Comparison of ENCODE assay signal across 35 cellular contexts in genomic region chr1:35518183-35518582, GRCh38. TPM values are rescaled to one million over a fixed set of nuclear protein-coding genes. Genes with fewer than 3 reads are reported as not detected.
DNase-seq lines count a peak whose midpoint lies in the region; ATAC-seq, FAIRE-seq and TF ChIP-seq lines count a peak whose summit lies in the region.
"Had no signal": no experiment of that assay in that cellular context is flagged by ENCODE, and none has a peak within 500 bp of the region (broad histone marks: within the 10 kb centered on the region; RNA-seq: fewer than 3 reads in every experiment).

No MANE protein-coding gene starts in this region.

- 93% methylated on average over 3 of the region's 3 CpGs for WGBS in SK-N-SH (ENCODE audit: low lambda C conversion rate)
- WGBS in K562 (ENCODE audit: insufficient coverage, low coverage, missing lambda C conversion rate) = 92% methylated on average over 3 of the region's 3 CpGs

- TF ChIP-seq EP300 in SK-N-SH (IDR thresholded peaks at IDR 0.05; ENCODE audit: borderline replicate concordance in 1 of 2, low read depth in 1 of 2, low read length in 1 of 2) (no peak), K562 (IDR thresholded peaks at IDR 0.05; ENCODE audit: low read length) (no peak)

- TF ChIP-seq RAD21 in SK-N-SH (IDR thresholded peaks at IDR 0.05; ENCODE audit: low read length) (no peak), K562 (CRISPR knock-in tag; conservative IDR thresholded peaks at IDR 0.05 in 1 of 2, IDR thresholded peaks at IDR 0.05 in 1 of 2) (no peak)

- no peaks in the 10 kb centered on the region for H3K27me3 Mint-ChIP-seq in CD14-positive monocyte (ENCODE audit: low read depth in 3 of 3)
- H3K27me3 Mint-ChIP-seq: B cell; CD4-positive, alpha-beta memory T cell; CD4-positive, alpha-beta T cell; CD4-positive, CD25-positive, alpha-beta regulatory T cell; CD8-positive, alpha-beta memory T cell had no signal

- H3K9ac ChIP-seq in SK-N-SH = no peak overlapping the region
- H3K9ac ChIP-seq in K562 (ENCODE audit: insufficient read depth in 1 of 2, low read depth in 2 of 2, low read length in 2 of 2) = no peak overlapping the region
- H3K9ac ChIP-seq: BLaER1; BLaER1 treated with 17β-estradiol and CSF1 and Interleukin-3, amounts not matched to agents 10 nM and 100 nM had no signal

- no peak for DNase-seq in SK-N-SH
- DNase-seq in K562 (ENCODE audit: extremely low read depth in 1 of 4, low spot score in 3 of 4) = no peak
- DNase-seq in CD14-positive monocyte (ENCODE audit: low spot score) = no peak
- DNase-seq in substantia nigra (lab: John Stamatoyannopoulos, UW) = no peak
- DNase-seq: 8988T; ACHN; AML-193; BE2C; C1 segment of cervical spinal cord; Caco-2; Calu3; CD4-positive, alpha-beta memory T cell; CD4-positive, alpha-beta T cell; CD4-positive, CD25-positive, alpha-beta regulatory T cell; CD8-positive, alpha-beta memory T cell; CD8-positive, alpha-beta T cell; COR-L47; DMS 273 treated with DMSO at 0.1 percent for 48 hours; DMS153; DMS53; DMS79; DMS79 treated with DMSO at 0.1 percent for 48 hours; DND-41; EL had no signal

- CTCF ChIA-PET in SK-N-SH (lab: Yijun Ruan, JAX) = interaction anchor here (0.9 kb wide), 1 partner anchor 15 kb away, joined by 3 read pairs; no protein-coding TSS in a partner anchor
- CTCF ChIA-PET in HEK293 (lab: Yijun Ruan, JAX) = interaction anchor here (0.6 kb wide), 1 partner anchor 1504 kb away, joined by 6 read pairs; no protein-coding TSS in a partner anchor
- CTCF ChIA-PET in K562 (lab: Yijun Ruan, JAX; ENCODE audit: low intra/inter-chr PET ratio) = no interaction called here

- H3F3A ChIP-seq in SK-N-SH (replicated peaks; ENCODE audit: insufficient read depth) = no peaks in the 10 kb centered on the region

- ATAC-seq in SK-N-SH treated with all-trans-retinoic acid at 6 μM for 48 hours (no peak), K562 (no peak)
- ATAC-seq: A549; CD8-positive, alpha-beta T cell had no signal

- no TSS peak for BruUV-seq in K562 (replicated peaks; lab: Mats Ljungman, UMichigan)

- no peaks in the 10 kb centered on the region for H3K27me3 ChIP-seq in SK-N-SH (ENCODE audit: insufficient read depth)
- H3K27me3 ChIP-seq in K562 (ENCODE audit: control insufficient read depth in 2 of 2, insufficient read depth in 2 of 2, low read length in 2 of 2) = no peaks in the 10 kb centered on the region
- H3K27me3 ChIP-seq: BE2C; BLaER1; BLaER1 treated with 17β-estradiol and CSF1 and Interleukin-3, amounts not matched to agents 10 nM and 100 nM had no signal

- H3K27ac Mint-ChIP-seq in CD14-positive monocyte = no peak overlapping the region
- H3K27ac Mint-ChIP-seq: B cell; CD4-positive, CD25-positive, alpha-beta regulatory T cell; CD8-positive, alpha-beta T cell had no signal

- H3K4me1 ChIP-seq in SK-N-SH (ENCODE audit: control insufficient read depth in 1 of 2, insufficient read depth in 2 of 2, low read depth in 1 of 2, low read length in 1 of 2) = no peaks in the 10 kb centered on the region
- no peaks in the 10 kb centered on the region for H3K4me1 ChIP-seq in HEK293 (ENCODE audit: control insufficient read depth, insufficient read depth, low read length)
- H3K4me1 ChIP-seq in K562 (replicated peaks in 1 of 2; ENCODE audit: control insufficient read depth in 2 of 2, insufficient read depth in 2 of 2, low read length in 2 of 2) = peaks cover 0 to 4% of the 10 kb centered on the region in 2 experiments; a peak in 2 of 5 replicates
- H3K4me1 ChIP-seq: A549; BE2C; BLaER1; BLaER1 treated with 17β-estradiol and CSF1 and Interleukin-3, amounts not matched to agents 10 nM and 100 nM; Caco-2 had no signal

- POLR2A ChIA-PET in SK-N-SH (lab: Yijun Ruan, JAX) (no interaction called here), HEK293 (lab: Yijun Ruan, JAX) (no interaction called here), K562 (lab: Yijun Ruan, JAX) (interaction anchor here (0.9 kb wide), 1 partner anchor 251 kb away, joined by 3 read pairs; no protein-coding TSS in a partner anchor)

- H3K36me3 ChIP-seq in SK-N-SH (replicated peaks in 1 of 2; ENCODE audit: control insufficient read depth in 1 of 2, insufficient read depth in 2 of 2, low read length in 1 of 2) = peaks cover 0 to 10% of the 10 kb centered on the region in 2 experiments
- no peaks in the 10 kb centered on the region for H3K36me3 ChIP-seq in HEK293 (ENCODE audit: control insufficient read depth in 2 of 2, insufficient read depth in 1 of 2, low read length in 2 of 2)
- no peaks in the 10 kb centered on the region; the same call in 2 of the 3 replicates for H3K36me3 ChIP-seq in K562 (ENCODE audit: control insufficient read depth, insufficient read depth, low read length)
- H3K36me3 ChIP-seq: BE2C had no signal

- H3K79me2 ChIP-seq in SK-N-SH (ENCODE audit: insufficient read depth) (peaks cover 67% of the 10 kb centered on the region), K562 (ENCODE audit: control insufficient read depth, insufficient read depth, low read length) (peaks cover 15% of the 10 kb centered on the region; the same call in 2 of the 3 replicates)

- TF ChIP-seq POLR2A in K562 (conservative IDR thresholded peaks at IDR 0.05) = no peak

- H3K27ac ChIP-seq in SK-N-SH (ENCODE audit: low read depth in 2 of 2, low read length in 1 of 2) = no peak overlapping the region
- H3K27ac ChIP-seq in HEK293 (ENCODE audit: extremely low read depth, low read depth, low read length) = no peak overlapping the region
- no peak overlapping the region for H3K27ac ChIP-seq in K562 (ENCODE audit: extremely low read depth, low read depth, low read length)
- H3K27ac ChIP-seq in substantia nigra (ENCODE audit: low read depth, low read length, poor library complexity, severe bottlenecking) = no peak overlapping the region
- H3K27ac ChIP-seq: 22Rv1; A549; BLaER1; BLaER1 treated with 17β-estradiol and CSF1 and Interleukin-3, amounts not matched to agents 10 nM and 100 nM; C4-2B had no signal

- H4K20me1 ChIP-seq in SK-N-SH (ENCODE audit: insufficient read depth) (peaks cover 16% of the 10 kb centered on the region; the same call in 1 of the 2 replicates), K562 (replicated peaks; ENCODE audit: control insufficient read depth, insufficient read depth, low read length) (no peaks in the 10 kb centered on the region)
- H4K20me1 ChIP-seq: BLaER1 treated with 17β-estradiol and CSF1 and Interleukin-3, amounts not matched to agents 10 nM and 100 nM had no signal

- no peaks in the 10 kb centered on the region for H3K4me1 Mint-ChIP-seq in CD14-positive monocyte

- H3K9me3 Mint-ChIP-seq in CD14-positive monocyte = peaks cover 17 to 32% (median 25%) of the 10 kb centered on the region in 7 donors

- TF ChIP-seq CTCF in SK-N-SH (IDR thresholded peaks at IDR 0.05) (no peak), HEK293 (tag by site-specific recombination; IDR thresholded peaks at IDR 0.05) (no peak), K562 (IDR thresholded peaks at IDR 0.05 in 2 of 3, conservative IDR thresholded peaks at IDR 0.05 in 1 of 3; ENCODE audit: insufficient read depth in 2 of 3, low read depth in 1 of 3, low read length in 3 of 3) (no peak), CD14-positive monocyte (IDR thresholded peaks at IDR 0.05) (no peak)

- no peaks in the 10 kb centered on the region for H3K9me2 ChIP-seq in SK-N-SH

- H3K9me1 ChIP-seq in K562 (ENCODE audit: control insufficient read depth, insufficient read depth, low read length) = no peaks in the 10 kb centered on the region

- H3K4me2 ChIP-seq in SK-N-SH = no peak overlapping the region
- H3K4me2 ChIP-seq in K562 (ENCODE audit: insufficient read depth, low read length) = no peak overlapping the region
- H3K4me2 ChIP-seq: A549; BLaER1; BLaER1 treated with 17β-estradiol and CSF1 and Interleukin-3, amounts not matched to agents 10 nM and 100 nM had no signal

- FAIRE-seq in K562 (lab: Jason Lieb, UNC) = no peak
- FAIRE-seq: A204.1, A549, D721Med had no signal

- intact Hi-C loops in K562 (cut with micrococcal nuclease) = no loop called here
- intact Hi-C loops in CD14-positive monocyte (cut with micrococcal nuclease) = no loop called here

- H3K4me3 ChIP-seq in SK-N-SH (ENCODE audit: low read depth in 2 of 2, low read length in 1 of 2) (no peak overlapping the region), HEK293 (ENCODE audit: low read depth, low read length) (no peak overlapping the region), K562 (no peak overlapping the region)
- H3K4me3 ChIP-seq: A549; BLaER1; BLaER1 treated with 17β-estradiol and CSF1 and Interleukin-3, amounts not matched to agents 10 nM and 100 nM had no signal

- H3K9me3 ChIP-seq in SK-N-SH (peaks cover 7% of the 10 kb centered on the region; the same call in 1 of the 2 replicates), HEK293 (ENCODE audit: control insufficient read depth, insufficient read depth, low read depth, low read length) (no peaks in the 10 kb centered on the region), K562 (replicated peaks; ENCODE audit: control insufficient read depth, insufficient read depth, low read depth, low read length) (no peaks in the 10 kb centered on the region)
- H3K9me3 ChIP-seq: BE2C, Caco-2 had no signal

- no peak overlapping the region for H3K4me3 Mint-ChIP-seq in CD14-positive monocyte
- H3K4me3 Mint-ChIP-seq: B cell; CD4-positive, alpha-beta T cell; CD8-positive, alpha-beta memory T cell; CD8-positive, alpha-beta T cell had no signal

- peaks cover 19 to 35% of the 10 kb centered on the region in 2 donors for H3K36me3 Mint-ChIP-seq in CD14-positive monocyte

- in situ Hi-C loops in K562 (cut with MboI) = no loop called here

- H2AFZ ChIP-seq in SK-N-SH (ENCODE audit: low read depth) = no peak overlapping the region
- H2AFZ ChIP-seq in K562 (ENCODE audit: low read depth, low read length) = no peak overlapping the region

RNA-seq across cellular contexts. Expression of gene KIAA0319L, which starts 39.0 kb away (rescaled TPM):
- polyA plus RNA-seq in SK-N-SH (2012; rRNA removed) = 51.9 and 63.2 TPM in 2 replicates
- polyA plus RNA-seq in SK-N-SH (2012; cell fraction: cytosol; rRNA removed) = 47.0 and 47.9 TPM in 2 replicates
- 92.9 and 108 TPM in 2 replicates for polyA plus RNA-seq in SK-N-SH (2012; cell fraction: nucleus; rRNA removed)
- 218 and 257 TPM in 2 replicates for total RNA-seq in K562 (2011; cell fraction: chromatin; rRNA removed; ENCODE audit: low replicate concordance)
- total RNA-seq in K562 (2011; cell fraction: nucleolus; rRNA removed) = 151 and 178 TPM in 2 replicates
- 203 and 242 TPM in 2 replicates for total RNA-seq in K562 (2011; cell fraction: nucleoplasm; rRNA removed)
- total RNA-seq in K562 (2014; rRNA removed) = 22.7 and 26.9 TPM in 2 replicates
- total RNA-seq in K562 (2014; rRNA removed; fragmentation: Illumina TruSeq; extraction: Trizol) = 29.3 and 30.2 TPM in 2 replicates
- total RNA-seq in K562 (2015; rRNA removed; fragmentation: Illumina TruSeq; extraction: Trizol) = 25.0 and 27.4 TPM in 2 replicates
- 32.7 and 33.2 TPM in 2 replicates for total RNA-seq in K562 (2021)
- 51.7 and 66.5 TPM in 2 replicates for polyA plus RNA-seq in K562 (2011; rRNA removed)
- polyA plus RNA-seq in K562 (2011; cell fraction: cytosol; rRNA removed) = 29.9 and 48.2 TPM in 2 replicates
- 76.5 and 77.3 TPM in 2 replicates for polyA plus RNA-seq in K562 (2011; cell fraction: nucleus; rRNA removed)
- 29.4 and 50.6 TPM in 2 replicates for polyA plus RNA-seq in K562 (2012)
- polyA plus RNA-seq in K562 (2014; fragmentation: Illumina TruSeq; extraction: Trizol) = 32.2 and 40.1 TPM in 2 replicates
- 1 to 10 TPM; 2.4 to 5.9 TPM for polyA plus RNA-seq in K562 (2014; fragmentation: Nextera tagmentation; extraction: Ambion mirVana)
- 23.4 and 28.5 TPM in 2 replicates for polyA plus RNA-seq in K562 (2014; rRNA removed)
- 84.3 and 87.6 TPM in 2 replicates for polyA minus RNA-seq in K562 (2011; rRNA and poly(A)+ RNA removed)
- polyA minus RNA-seq in K562 (2011; cell fraction: cytosol; rRNA and poly(A)+ RNA removed) = 28.8 and 38.0 TPM in 2 replicates
- polyA minus RNA-seq in K562 (2011; cell fraction: nucleus; rRNA and poly(A)+ RNA removed) = 47.7 and 95.0 TPM in 2 replicates
- polyA plus RNA-seq in CD14-positive monocyte = 10 to 100 TPM; 20.6 to 28.6 TPM

RNA-seq across cellular contexts. Expression of gene NCDN, which starts 39.4 kb away (rescaled TPM):
- polyA plus RNA-seq in SK-N-SH (2012; rRNA removed) = 34.6 and 38.3 TPM in 2 replicates
- polyA plus RNA-seq in SK-N-SH (2012; cell fraction: cytosol; rRNA removed) = 18.1 and 26.1 TPM in 2 replicates
- polyA plus RNA-seq in SK-N-SH (2012; cell fraction: nucleus; rRNA removed) = 46.6 and 59.5 TPM in 2 replicates
- total RNA-seq in K562 (2011; cell fraction: chromatin; rRNA removed; ENCODE audit: low replicate concordance) = 18.2 and 51.7 TPM in 2 replicates
- 35.4 and 36.2 TPM in 2 replicates for total RNA-seq in K562 (2011; cell fraction: nucleolus; rRNA removed)
- total RNA-seq in K562 (2011; cell fraction: nucleoplasm; rRNA removed) = 27.1 and 28.9 TPM in 2 replicates
- 16.4 and 20.4 TPM in 2 replicates for total RNA-seq in K562 (2014; rRNA removed)
- total RNA-seq in K562 (2014; rRNA removed; fragmentation: Illumina TruSeq; extraction: Trizol) = 4.5 and 5.4 TPM in 2 replicates
- 10.7 and 13.3 TPM in 2 replicates for total RNA-seq in K562 (2015; rRNA removed; fragmentation: Illumina TruSeq; extraction: Trizol)
- total RNA-seq in K562 (2021) = 33.5 and 35.1 TPM in 2 replicates
- polyA plus RNA-seq in K562 (2011; rRNA removed) = 8.1 and 14.6 TPM in 2 replicates
- 11.3 and 22.9 TPM in 2 replicates for polyA plus RNA-seq in K562 (2011; cell fraction: cytosol; rRNA removed)
- 32.8 and 67.9 TPM in 2 replicates for polyA plus RNA-seq in K562 (2011; cell fraction: nucleus; rRNA removed)
- polyA plus RNA-seq in K562 (2012) = 23.9 and 26.1 TPM in 2 replicates
- 16.0 and 26.9 TPM in 2 replicates for polyA plus RNA-seq in K562 (2014; fragmentation: Illumina TruSeq; extraction: Trizol)
- polyA plus RNA-seq in K562 (2014; fragmentation: Nextera tagmentation; extraction: Ambion mirVana) = 1 to 10 TPM; 1.9 to 2.6 TPM
- polyA plus RNA-seq in K562 (2014; rRNA removed) = 20.0 and 24.8 TPM in 2 replicates
- polyA minus RNA-seq in K562 (2011; rRNA and poly(A)+ RNA removed) = 4.9 and 5.2 TPM in 2 replicates
- 13.6 and 15.4 TPM in 2 replicates for polyA minus RNA-seq in K562 (2011; cell fraction: cytosol; rRNA and poly(A)+ RNA removed)
- 16.6 and 17.4 TPM in 2 replicates for polyA minus RNA-seq in K562 (2011; cell fraction: nucleus; rRNA and poly(A)+ RNA removed)
- polyA plus RNA-seq in CD14-positive monocyte = 1 to 10 TPM; 5.0 to 7.0 TPM

RNA-seq across cellular contexts. Expression of gene TFAP2E, which starts 54.9 kb away (rescaled TPM):
- polyA plus RNA-seq in SK-N-SH (2012; rRNA removed) (0.59 and 0.68 TPM in 2 replicates), K562 (2011; rRNA removed) (0.07 and 0.11 TPM in 2 replicates), K562 (2014; fragmentation: Illumina TruSeq; extraction: Trizol) (not detected in 2 replicates), K562 (2014; fragmentation: Nextera tagmentation; extraction: Ambion mirVana) (under 1 TPM; 0.03 to 0.06 TPM), K562 (2014; rRNA removed) (0.04 and 0.07 TPM in 2 replicates), CD14-positive monocyte (1 to 10 TPM in 1 of 2 donors, under 1 TPM in 1; 0.77 to 1.5 TPM)
- polyA plus RNA-seq in SK-N-SH (2012; cell fraction: cytosol; rRNA removed) = 0.27 and 0.30 TPM in 2 replicates
- 5.1 and 5.9 TPM in 2 replicates for polyA plus RNA-seq in SK-N-SH (2012; cell fraction: nucleus; rRNA removed)
- 0.30 and 0.44 TPM in 2 replicates for total RNA-seq in K562 (2011; cell fraction: chromatin; rRNA removed; ENCODE audit: low replicate concordance)
- 0.39 TPM in 1 of 2 replicates, not detected in the other for total RNA-seq in K562 (2011; cell fraction: nucleolus; rRNA removed)
- 0.81 TPM in 1 of 2 replicates, not detected in the other for total RNA-seq in K562 (2011; cell fraction: nucleoplasm; rRNA removed)
- total RNA-seq in K562 (2014; rRNA removed) (not detected in 2 replicates), K562 (2014; rRNA removed; fragmentation: Illumina TruSeq; extraction: Trizol) (not detected in 2 replicates), K562 (2015; rRNA removed; fragmentation: Illumina TruSeq; extraction: Trizol) (0.11 TPM in 1 of 2 replicates, not detected in the other), K562 (2021) (not detected in 2 replicates)
- polyA plus RNA-seq in K562 (2011; cell fraction: cytosol; rRNA removed) = not detected in 2 replicates
- polyA plus RNA-seq in K562 (2011; cell fraction: nucleus; rRNA removed) = 0.31 and 0.38 TPM in 2 replicates
- 0.20 and 0.58 TPM in 2 replicates for polyA plus RNA-seq in K562 (2012)
- polyA minus RNA-seq in K562 (2011; rRNA and poly(A)+ RNA removed) = 0.14 TPM in 1 of 2 replicates, not detected in the other
- not detected in 2 replicates for polyA minus RNA-seq in K562 (2011; cell fraction: cytosol; rRNA and poly(A)+ RNA removed)
- not detected in 2 replicates for polyA minus RNA-seq in K562 (2011; cell fraction: nucleus; rRNA and poly(A)+ RNA removed)
- total RNA-seq: A172 had no signal
